Comparison of ENCODE assay signal across 21 cellular contexts in genomic region chr3:38128303-38128655, GRCh38. TPM values are rescaled to one million over a fixed set of nuclear protein-coding genes. Genes with fewer than 3 reads are reported as not detected.
DNase-seq lines count a peak whose midpoint lies in the region; ATAC-seq and TF ChIP-seq lines count a peak whose summit lies in the region.
"Had no signal": no experiment of that assay in that cellular context is flagged by ENCODE, and none has a peak within 500 bp of the region (broad histone marks: within the 10 kb centered on the region; RNA-seq: fewer than 3 reads in every experiment).

No MANE protein-coding gene starts in this region.

- H3K4me1 Mint-ChIP-seq in CD4-positive, alpha-beta T cell (ENCODE audit: low read depth) = peaks cover 27% of the 10 kb centered on the region
- H3K4me1 Mint-ChIP-seq in activated T-helper 17 cell treated with anti-CD3 and anti-CD28 coated beads, Interleukin-2, amount 50 U/mL, for 72 hours = peaks cover 3% of the 10 kb centered on the region
- H3K4me1 Mint-ChIP-seq: GM23338 had no signal

- no peak for TF ChIP-seq CTCF in CD4-positive, alpha-beta T cell (IDR thresholded peaks at IDR 0.05)
- no peak for TF ChIP-seq CTCF in neutrophil (IDR thresholded peaks at IDR 0.05)

- peak; percentile 4 for DNase-seq in activated effector memory CD4-positive, alpha-beta T cell treated with anti-CD3 and anti-CD28 coated beads, Interleukin-2, amount 50 U/mL, for 16 hours
- DNase-seq in activated effector memory CD4-positive, alpha-beta T cell treated with Interleukin-2 at 50 U/mL for 16 hours = no peak
- no peak for DNase-seq in CD4-positive, alpha-beta T cell
- no peak for DNase-seq in caudate nucleus (lab: John Stamatoyannopoulos, UW)
- DNase-seq in NCI-H2196 treated with DMSO at 0.1 percent for 48 hours (lab: John Stamatoyannopoulos, UW; ENCODE audit: unreplicated experiment) = no peak
- DNase-seq: Calu3, HCEC 1CT, MM.1S, NCI-H1092 treated with DMSO at 0.1 percent for 48 hours, NCI-H146, NCI-H2029 treated with DMSO at 0.1 percent for 48 hours, NCI-H2171 treated with DMSO at 0.1 percent for 48 hours, NCI-H446 treated with DMSO at 0.1 percent for 48 hours, Right ventricle myocardium superior had no signal

- H3K4me1 ChIP-seq in neutrophil (ENCODE audit: control insufficient read depth in 1 of 2, insufficient read depth in 1 of 2, low read depth in 1 of 2, low read length in 1 of 2) = peaks cover 6 to 27% of the 10 kb centered on the region in 2 experiments

- peak overlapping the region; percentile 62 for H3K27ac Mint-ChIP-seq in CD4-positive, alpha-beta T cell
- H3K27ac Mint-ChIP-seq in activated T-helper 17 cell treated with anti-CD3 and anti-CD28 coated beads, Interleukin-2, amount 50 U/mL, for 72 hours = peak overlapping the region; percentile 67
- H3K27ac Mint-ChIP-seq: GM23338 had no signal

- peaks cover 100% of the 10 kb centered on the region for H3K36me3 ChIP-seq in neutrophil

- intact Hi-C loops in CD4-positive, alpha-beta T cell (cut with DNase I, micrococcal nuclease) = no loop called here

- no peaks in the 10 kb centered on the region for H3K27me3 Mint-ChIP-seq in CD4-positive, alpha-beta T cell
- H3K27me3 Mint-ChIP-seq in activated T-helper 17 cell treated with anti-CD3 and anti-CD28 coated beads, Interleukin-2, amount 50 U/mL, for 72 hours = no peaks in the 10 kb centered on the region

- POLR2A ChIA-PET in CD4-positive, alpha-beta T cell (lab: Charles Lee) = no interaction called here

- ATAC-seq in CD4-positive, alpha-beta T cell (ENCODE audit: poor library complexity) = no peak
- no peak for ATAC-seq in activated T-helper 17 cell treated with anti-CD3 and anti-CD28 coated beads, Interleukin-2, amount 50 U/mL, for 72 hours (replicated peaks)
- ATAC-seq in HG02840 (IDR thresholded peaks at IDR 0.05; ENCODE audit: low FRiP score, unreplicated experiment) = no peak
- ATAC-seq: CD8-positive, alpha-beta T cell; GM23338 had no signal

- no peak overlapping the region for H3K27ac ChIP-seq in CD4-positive, alpha-beta T cell (ENCODE audit: low read depth, low read length)
- H3K27ac ChIP-seq in neutrophil = peak overlapping the region; percentile 30
- H3K27ac ChIP-seq in caudate nucleus (ENCODE audit: low read depth, low read length) = no peak overlapping the region
- H3K27ac ChIP-seq: BLaER1 had no signal

- H3K9me3 Mint-ChIP-seq in CD4-positive, alpha-beta T cell = no peaks in the 10 kb centered on the region
- H3K9me3 Mint-ChIP-seq in activated T-helper 17 cell treated with anti-CD3 and anti-CD28 coated beads, Interleukin-2, amount 50 U/mL, for 72 hours = no peaks in the 10 kb centered on the region
- H3K9me3 Mint-ChIP-seq: CD8-positive, alpha-beta T cell; GM23338 had no signal

- H3K4me3 ChIP-seq in neutrophil (ENCODE audit: low read depth in 1 of 2, low read length in 1 of 2) = no peak overlapping the region
- H3K4me3 ChIP-seq: BLaER1, GM23338, Peyer's patch had no signal

- H3K27me3 ChIP-seq in CD4-positive, alpha-beta T cell (ENCODE audit: control insufficient read depth, insufficient read depth, low read length) = no peaks in the 10 kb centered on the region
- H3K27me3 ChIP-seq in neutrophil = no peaks in the 10 kb centered on the region
- H3K27me3 ChIP-seq: BLaER1, Peyer's patch had no signal

- no peak overlapping the region for H3K4me3 Mint-ChIP-seq in CD4-positive, alpha-beta T cell
- H3K4me3 Mint-ChIP-seq in activated T-helper 17 cell treated with anti-CD3 and anti-CD28 coated beads, Interleukin-2, amount 50 U/mL, for 72 hours = no peak overlapping the region
- H3K4me3 Mint-ChIP-seq: CD8-positive, alpha-beta T cell; GM23338 had no signal

- CTCF ChIA-PET in CD4-positive, alpha-beta T cell (lab: Charles Lee) = no interaction called here

- peaks cover 99% of the 10 kb centered on the region for H3K36me3 Mint-ChIP-seq in CD4-positive, alpha-beta T cell (ENCODE audit: low read depth)
- H3K36me3 Mint-ChIP-seq in activated T-helper 17 cell treated with anti-CD3 and anti-CD28 coated beads, Interleukin-2, amount 50 U/mL, for 72 hours (ENCODE audit: low read depth) = peaks cover 98% of the 10 kb centered on the region

- H3K9me3 ChIP-seq in CD4-positive, alpha-beta T cell (ENCODE audit: control insufficient read depth, low read length) = no peaks in the 10 kb centered on the region
- H3K9me3 ChIP-seq in neutrophil = no peaks in the 10 kb centered on the region
- H3K9me3 ChIP-seq: BLaER1, Peyer's patch had no signal

RNA-seq across cellular contexts. Expression of gene ACAA1, which starts 8.6 kb away (rescaled TPM):
- total RNA-seq in CD4-positive, alpha-beta T cell = 10 to 100 TPM; 56.4 to 58.9 TPM
- 10 to 100 TPM; 67.5 to 82.8 TPM for total RNA-seq in activated T-helper 17 cell treated with anti-CD3 and anti-CD28 coated beads, Interleukin-2, amount 50 U/mL, for 72 hours

RNA-seq across cellular contexts. Expression of gene MYD88, which starts 10.2 kb away (rescaled TPM):
- total RNA-seq in CD4-positive, alpha-beta T cell = 10 to 100 TPM; 26.9 to 27.2 TPM
- 10 to 100 TPM; 34.5 to 57.0 TPM for total RNA-seq in activated T-helper 17 cell treated with anti-CD3 and anti-CD28 coated beads, Interleukin-2, amount 50 U/mL, for 72 hours

RNA-seq across cellular contexts. Expression of gene OXSR1, which starts 37.1 kb away (rescaled TPM):
- total RNA-seq in CD4-positive, alpha-beta T cell = 10 to 100 TPM; 28.3 to 30.3 TPM
- total RNA-seq in activated T-helper 17 cell treated with anti-CD3 and anti-CD28 coated beads, Interleukin-2, amount 50 U/mL, for 72 hours = 10 to 100 TPM; 77.8 to 78.4 TPM
